In genomic region chr22:22666307-22667091, GRCh38 we compare ENCODE assay signal across 8 cellular contexts. TPM values are rescaled to one million over a fixed set of nuclear protein-coding genes. Genes with fewer than 3 reads are reported as not detected.
A peak's percentile ranks its signal among the peaks of the same experiment; 100 is the strongest.
DNase-seq lines count a peak whose midpoint lies in the region; ATAC-seq, FAIRE-seq and TF ChIP-seq lines count a peak whose summit lies in the region.

No MANE protein-coding gene starts in this region.

- H3K27me3 ChIP-seq in adipocyte (replicated peaks; ENCODE audit: control insufficient read depth, insufficient read depth, low read length) = peaks cover 58% of the 10 kb centered on the region
- no peaks in the 10 kb centered on the region for H3K27me3 ChIP-seq in lower lobe of right lung (ENCODE audit: low read depth)

- H3K27ac ChIP-seq in lower lobe of right lung = no peak overlapping the region

- DNase-seq in NCI-H524 (lab: John Stamatoyannopoulos, UW) (peak; percentile 15 to 72), NCI-H524 treated with DMSO at 0.1 percent for 48 hours (lab: John Stamatoyannopoulos, UW) (no peak), adipocyte (ENCODE audit: low read depth) (peak; percentile 53), lower lobe of right lung (peak; percentile 52), HTR-8/SVneo (ENCODE audit: insufficient read length, low spot score) (no peak), occipital lobe (lab: John Stamatoyannopoulos, UW) (no peak)

- peak; percentile 79 to 81 for ATAC-seq in lower lobe of right lung
- ATAC-seq in activated CD4-positive, CD25-positive, alpha-beta regulatory T cell treated with anti-CD3 and anti-CD28 coated beads, Interleukin-2, amount 50 U/mL, for 24 hours = no peak

- no peak overlapping the region for H3K9ac ChIP-seq in adipocyte (ENCODE audit: low read length)

- peak; percentile 52 for TF ChIP-seq CTCF in lower lobe of right lung (IDR thresholded peaks at IDR 0.05)

- H3K36me3 ChIP-seq in adipocyte (ENCODE audit: control insufficient read depth, insufficient read depth, low read length, severe bottlenecking) = no peaks in the 10 kb centered on the region
- no peaks in the 10 kb centered on the region for H3K36me3 ChIP-seq in lower lobe of right lung

- H3K9me3 ChIP-seq in adipocyte (ENCODE audit: control insufficient read depth, low read length) (peaks cover 24% of the 10 kb centered on the region), lower lobe of right lung (peaks cover 4% of the 10 kb centered on the region)

- intact Hi-C loops in lower lobe of right lung (cut with DNase I) = no loop called here

- no peak for TF ChIP-seq EP300 in Ishikawa (IDR thresholded peaks at IDR 0.05; ENCODE audit: borderline replicate concordance)

- H3K4me3 ChIP-seq in adipocyte (ENCODE audit: low read length) (no peak overlapping the region), lower lobe of right lung (no peak overlapping the region)

- no peak for FAIRE-seq in HTR-8/SVneo (lab: Jason Lieb, UNC)

- H3K4me1 ChIP-seq in adipocyte (ENCODE audit: control insufficient read depth, insufficient read depth, low read length) (no peaks in the 10 kb centered on the region), lower lobe of right lung (no peaks in the 10 kb centered on the region)

- TF ChIP-seq RAD21 in Ishikawa (IDR thresholded peaks at IDR 0.05; ENCODE audit: low read depth) = peak; percentile 80

TF ChIP-seq in Ishikawa, 13 proteins besides CTCF, POLR2A, EP300 and RAD21:
- peak; percentile 86 for TF ChIP-seq MAX (IDR thresholded peaks at IDR 0.05)
- TF ChIP-seq NFIC (IDR thresholded peaks at IDR 0.05) = no peak
- no peak for TF ChIP-seq EGR1 (IDR thresholded peaks at IDR 0.05)
- no peak for TF ChIP-seq FOXM1 (IDR thresholded peaks at IDR 0.05; ENCODE audit: borderline replicate concordance, low read depth)
- TF ChIP-seq REST (IDR thresholded peaks at IDR 0.05; ENCODE audit: low read depth) = no peak
- no peak for TF ChIP-seq TCF12 (IDR thresholded peaks at IDR 0.05; ENCODE audit: low read depth)
- TF ChIP-seq TEAD4 (IDR thresholded peaks at IDR 0.05) = no peak
- TF ChIP-seq USF1 (IDR thresholded peaks at IDR 0.05) = peak; percentile 36; the same call in 1 of the 2 replicates
- TF ChIP-seq CEBPB (IDR thresholded peaks at IDR 0.05) = no peak
- no peak for TF ChIP-seq YY1 (IDR thresholded peaks at IDR 0.05; ENCODE audit: low read depth)
- TF ChIP-seq ZBTB7A (IDR thresholded peaks at IDR 0.05; ENCODE audit: low read depth) = no peak
- no peak for TF ChIP-seq TAF1 (IDR thresholded peaks at IDR 0.05; ENCODE audit: low read depth)
- no peak for TF ChIP-seq CREB1 (IDR thresholded peaks at IDR 0.05; ENCODE audit: low read depth)
TF ChIP-seq in Ishikawa: peak in this region for 2.

RNA-seq across cellular contexts. Expression of gene GGTLC2, which starts 22.1 kb away (rescaled TPM):
- total RNA-seq in lower lobe of right lung (2.7 TPM), occipital lobe (not detected)

Comparison
In these comparisons a context has a peak if more than half of its experiments do, and no peak if none do; other contexts are left out.
1. DNase-seq: peak in NCI-H524 (2 of 2), adipocyte (single experiment) and lower lobe of right lung (single experiment); none in NCI-H524 treated with DMSO at 0.1 percent for 48 hours (single experiment), HTR-8/SVneo (single experiment) and occipital lobe (single experiment).
2. ATAC-seq: peak in lower lobe of right lung (2 of 2); none in activated CD4-positive, CD25-positive, alpha-beta regulatory T cell treated with anti-CD3 and anti-CD28 coated beads, Interleukin-2, amount 50 U/mL, for 24 hours (0 of 2).